ENCODE assay signal across 18 cellular contexts in the genomic region with DNA sequence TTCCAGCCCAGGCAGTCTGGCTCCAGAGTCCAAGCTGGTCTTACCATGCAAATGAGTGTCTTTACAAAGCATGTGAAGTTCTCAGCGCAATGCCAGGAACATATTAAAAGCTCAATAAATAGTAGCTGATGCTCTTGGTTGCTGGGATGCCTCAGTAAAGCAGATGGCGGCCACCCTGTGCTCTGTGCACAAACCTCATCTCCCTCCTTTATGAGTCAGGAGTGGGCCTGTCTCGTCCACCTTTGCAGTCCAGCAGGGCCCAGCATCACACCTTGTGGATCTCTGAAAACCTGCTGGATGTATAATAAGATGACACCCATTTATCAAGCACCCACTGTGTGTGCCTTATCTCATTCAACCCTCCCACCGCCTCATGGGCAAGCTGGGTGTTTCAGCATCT.
"Had no signal": no experiment of that assay in that cellular context is flagged by ENCODE, and none has a peak within 500 bp of the region (broad histone marks: within the 10 kb centered on the region; RNA-seq: fewer than 3 reads in every experiment).

No MANE protein-coding gene starts in this region.

- DNase-seq: erythroblast; foreskin keratinocyte; left colon; left ventricle myocardium superior; mesenchymal stem cell; naive B cell; pancreas; right lobe of liver; stimulated activated CD4-positive, alpha-beta T cell treated with anti-CD3 and anti-CD28 coated beads, Interleukin-2, amount 100 ng/mL, for 24 hours; stimulated activated CD4-positive, alpha-beta T cell treated with anti-CD3 and anti-CD28 coated beads, Interleukin-4, amount 100 ng/mL, for 4 hours; stimulated activated naive B cell treated with anti-CD40 and anti-IgM and Interleukin-4, amounts not matched to agents 10 μg/mL and 1 μg/mL and 100 μg/mL, for 72 hours; stimulated activated naive CD8-positive, alpha-beta T cell treated with anti-CD3 and anti-CD28 coated beads, Interleukin-15, amount 100 ng/mL, for 72 hours; upper lobe of left lung had no signal

- ATAC-seq: foreskin keratinocyte had no signal

- H3K27me3 ChIP-seq: foreskin keratinocyte, hepatocyte, pancreas, right lobe of liver, upper lobe of left lung, vagina had no signal

- FAIRE-seq: endothelial cell of umbilical vein, pancreas had no signal

- H3K27ac ChIP-seq: foreskin keratinocyte, hepatocyte, pancreas, right lobe of liver, skin epidermis, vagina had no signal

- H3K4me3 ChIP-seq: hepatocyte, lung, pancreas, right lobe of liver, skin epidermis, upper lobe of left lung, vagina had no signal
